In the genomic region with DNA sequence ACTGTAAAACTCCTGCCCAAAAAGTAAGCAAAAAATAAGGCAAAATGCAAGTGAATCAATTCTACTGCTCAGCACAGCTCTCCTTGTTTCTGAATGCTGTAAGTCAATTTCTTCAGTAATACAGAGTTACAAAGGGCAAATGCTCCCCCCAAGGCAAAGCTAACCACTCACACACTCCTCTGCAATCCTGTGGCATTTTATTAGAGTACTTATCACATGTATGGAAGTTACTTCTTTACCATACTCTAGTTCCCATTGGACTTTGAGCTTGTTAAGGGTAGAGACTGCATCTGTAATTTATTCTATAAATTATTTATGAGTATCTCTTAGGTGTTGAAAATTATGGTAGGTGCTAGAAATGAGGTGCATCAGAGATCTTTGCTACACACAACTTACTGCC, we compare ENCODE assay signal across 25 cellular contexts.
"Had no signal": no experiment of that assay in that cellular context is flagged by ENCODE, and none has a peak within 500 bp of the region (broad histone marks: within the 10 kb centered on the region; RNA-seq: fewer than 3 reads in every experiment).

No MANE protein-coding gene starts in this region.

- H3K4me3 Mint-ChIP-seq: activated CD8-positive, alpha-beta memory T cell treated with anti-CD3 and anti-CD28 coated beads, Interleukin-2, amount 10 ng/mL, durations not matched to agents 7 days and 5 days; activated naive CD8-positive, alpha-beta T cell treated with anti-CD3 and anti-CD28 coated beads, Interleukin-2, amount 10 ng/mL, durations not matched to agents 7 days and 5 days had no signal

- H3K27ac Mint-ChIP-seq: activated CD8-positive, alpha-beta memory T cell treated with anti-CD3 and anti-CD28 coated beads, Interleukin-2, amount 10 ng/mL, durations not matched to agents 7 days and 5 days; activated naive CD8-positive, alpha-beta T cell treated with anti-CD3 and anti-CD28 coated beads, Interleukin-2, amount 10 ng/mL, durations not matched to agents 7 days and 5 days; activated T-helper 2 cell treated with anti-CD3 and anti-CD28 coated beads, Interferon-gamma antibody, Interleukin-2, Interleukin-4, amounts not matched to agents 10 μg/mL and 5 μg/mL and 100 μg/mL, durations not matched to agents 14 hours and 24 hours and 36 hours had no signal

- ATAC-seq: activated CD4-positive, CD25-positive, alpha-beta regulatory T cell treated with anti-CD3 and anti-CD28 coated beads, Interleukin-2, amount 50 U/mL, for 24 hours; activated CD8-positive, alpha-beta memory T cell treated with anti-CD3 and anti-CD28 coated beads, Interleukin-2, amount 10 ng/mL, durations not matched to agents 7 days and 5 days had no signal

- H3K27me3 Mint-ChIP-seq: activated CD8-positive, alpha-beta memory T cell treated with anti-CD3 and anti-CD28 coated beads, Interleukin-2, amount 10 ng/mL, durations not matched to agents 7 days and 5 days; activated naive CD8-positive, alpha-beta T cell treated with anti-CD3 and anti-CD28 coated beads, Interleukin-2, amount 10 ng/mL, durations not matched to agents 7 days and 5 days had no signal

- H3K4me1 ChIP-seq: breast epithelium, SJCRH30 had no signal

- H3K4me3 ChIP-seq: adrenal gland, breast epithelium, Peyer's patch, SJCRH30 had no signal

- H3K4me1 Mint-ChIP-seq: activated naive CD8-positive, alpha-beta T cell treated with anti-CD3 and anti-CD28 coated beads, Interleukin-2, amount 10 ng/mL, durations not matched to agents 7 days and 5 days had no signal

- H3K9me3 ChIP-seq: adrenal gland, breast epithelium, Peyer's patch, SJCRH30, SK-N-SH had no signal

- H3K27ac ChIP-seq: adrenal gland, breast epithelium, RWPE1, SJCRH30 had no signal

- H3K9me3 Mint-ChIP-seq: activated naive CD8-positive, alpha-beta T cell treated with anti-CD3 and anti-CD28 coated beads, Interleukin-2, amount 10 ng/mL, durations not matched to agents 7 days and 5 days; activated T-helper 2 cell treated with anti-CD3 and anti-CD28 coated beads, Interferon-gamma antibody, Interleukin-2, Interleukin-4, amounts not matched to agents 10 μg/mL and 5 μg/mL and 100 μg/mL, durations not matched to agents 14 hours and 24 hours and 36 hours had no signal

- H3K27me3 ChIP-seq: adrenal gland, breast epithelium, Peyer's patch, SJCRH30 had no signal

- DNase-seq: activated CD4-positive, alpha-beta T cell treated with anti-CD3 and anti-CD28 coated beads for 4 hours; activated CD4-positive, alpha-beta T cell treated with anti-CD3 and anti-CD28 coated beads, Interleukin-2, amount 50 U/mL, for 4 hours; activated CD8-positive, alpha-beta memory T cell treated with anti-CD3 and anti-CD28 coated beads, Interleukin-2, amount 10 ng/mL, durations not matched to agents 7 days and 5 days; activated naive CD4-positive, alpha-beta T cell treated with anti-CD3 and anti-CD28 coated beads, Interleukin-2, amount 50 U/mL, for 16 hours; activated naive CD8-positive, alpha-beta T cell treated with anti-CD3 and anti-CD28 coated beads, Interleukin-2, amount 10 ng/mL, durations not matched to agents 7 days and 5 days; activated T-cell treated with anti-CD3 and anti-CD28 coated beads, Interleukin-2, amount 50 U/mL, for 48 hours; adrenal gland; aorta; caudate nucleus; KBM-7; NCI-H1048; NCI-H146; NCI-H187 treated with DMSO at 0.1 percent for 48 hours; NCI-H2081 treated with DMSO at 0.1 percent for 48 hours; NCI-H446; NCI-H524; Peyer's patch; Right ventricle myocardium superior; SJCRH30; SK-N-SH; T-helper 1 cell had no signal

- H3K9ac ChIP-seq: SK-N-SH had no signal
